In the genomic region with DNA sequence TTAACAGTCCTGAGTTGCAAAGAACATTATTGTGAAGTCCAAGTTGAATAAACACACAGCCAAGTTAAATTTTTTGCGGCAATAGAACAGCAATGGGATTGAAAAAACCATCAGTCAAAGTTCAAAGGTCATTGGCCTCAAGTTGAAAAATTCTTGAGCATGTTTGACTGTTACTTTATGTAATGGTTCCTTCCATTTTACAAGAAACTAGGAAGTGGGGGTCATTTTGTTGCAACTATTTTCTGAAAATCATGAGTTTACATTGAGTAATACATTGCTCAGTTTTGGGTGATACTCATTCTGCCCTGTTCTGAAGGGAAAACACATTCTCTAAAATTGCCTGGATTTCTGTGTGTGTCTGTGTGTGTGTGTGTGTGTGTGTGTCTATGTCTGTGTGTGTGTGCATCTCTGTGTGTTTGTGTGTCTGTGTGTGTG, we compare ENCODE assay signal across 23 cellular contexts. TPM values are rescaled to one million over a fixed set of nuclear protein-coding genes. Genes with fewer than 3 reads are reported as not detected.
DNase-seq lines count a peak whose midpoint lies in the region; ATAC-seq, FAIRE-seq and TF ChIP-seq lines count a peak whose summit lies in the region.
"Had no signal": no experiment of that assay in that cellular context is flagged by ENCODE, and none has a peak within 500 bp of the region (broad histone marks: within the 10 kb centered on the region; RNA-seq: fewer than 3 reads in every experiment).

No MANE protein-coding gene starts in this region.

- no peak overlapping the region for H3K4me2 ChIP-seq in HepG2 (ENCODE audit: low read depth, low read length)
- H3K4me2 ChIP-seq: neural progenitor cell had no signal

- H3K4me3 ChIP-seq in HL-60 (replicated peaks; ENCODE audit: insufficient read depth, low read length), result no peak overlapping the region
- no peak overlapping the region for H3K4me3 ChIP-seq in adipocyte (ENCODE audit: low read length)
- no peak overlapping the region for H3K4me3 ChIP-seq in HepG2 (replicated peaks in 1 of 3; ENCODE audit: insufficient read depth in 1 of 3, low read depth in 2 of 3, low read length in 3 of 3)
- H3K4me3 ChIP-seq: esophagus muscularis mucosa, heart left ventricle, MG63, neural progenitor cell, suprapubic skin had no signal

- DNase-seq in CD1c-positive myeloid dendritic cell (ENCODE audit: extremely low spot score) (peak; percentile 80), HL-60 (ENCODE audit: low read depth in 1 of 2, low spot score in 1 of 2) (peak; percentile 40 to 58), adipocyte (ENCODE audit: low read depth) (peak; percentile 9), HepG2 (ENCODE audit: low spot score) (no peak), NCI-H1417 (lab: John Stamatoyannopoulos, UW) (no peak), putamen (ENCODE audit: low spot score) (no peak), HK-2 (ENCODE audit: unreplicated experiment) (no peak), activated gamma-delta T cell (lab: John Stamatoyannopoulos, UW) (no peak)
- DNase-seq: activated CD8-positive, alpha-beta memory T cell treated with anti-CD3 and anti-CD28 coated beads, Interleukin-2, amount 50 U/mL, for 4 hours; activated naive CD4-positive, alpha-beta T cell treated with anti-CD3 and anti-CD28 coated beads, Interleukin-2, amount 10 ng/mL, durations not matched to agents 7 days and 5 days; DMS 273 treated with DMSO at 0.1 percent for 48 hours; heart left ventricle; HFFc6; mesendoderm; MG63; NCI-H526 treated with DMSO at 0.1 percent for 48 hours; retina; T-helper 17 cell had no signal

- H3K36me3 ChIP-seq in adipocyte (ENCODE audit: control insufficient read depth, insufficient read depth, low read length, severe bottlenecking) (no peaks in the 10 kb centered on the region), HepG2 (replicated peaks in 1 of 2; ENCODE audit: control insufficient read depth in 1 of 2, insufficient read depth in 2 of 2, low read length in 2 of 2) (no peaks in the 10 kb centered on the region)
- H3K36me3 ChIP-seq: esophagus muscularis mucosa, heart left ventricle, MG63, neural progenitor cell, suprapubic skin had no signal

- H4K20me1 ChIP-seq in HepG2 (ENCODE audit: insufficient read depth, low read length), result no peaks in the 10 kb centered on the region

- WGBS in HepG2 (ENCODE audit: low lambda C conversion rate), result 22% methylated on average over 1 of the region's 1 CpG

- no peak for ATAC-seq in HepG2
- ATAC-seq: heart left ventricle, T-helper 17 cell had no signal

- H3K9me3 ChIP-seq in adipocyte (ENCODE audit: control insufficient read depth, low read length), result no peaks in the 10 kb centered on the region
- peaks cover 5% of the 10 kb centered on the region; the same call in 1 of the 2 replicates for H3K9me3 ChIP-seq in HepG2 (ENCODE audit: low read length)
- H3K9me3 ChIP-seq: esophagus muscularis mucosa, heart left ventricle, MG63, suprapubic skin had no signal

- peaks cover 43% of the 10 kb centered on the region for H3K4me1 ChIP-seq in adipocyte (ENCODE audit: control insufficient read depth, insufficient read depth, low read length)
- H3K4me1 ChIP-seq in HepG2 (ENCODE audit: insufficient read depth, low read length), result peaks cover 41% of the 10 kb centered on the region
- H3K4me1 ChIP-seq: neural progenitor cell had no signal

- POLR2A ChIA-PET in HepG2 (lab: Yijun Ruan, JAX), result interaction anchor here (0.7 kb wide), 1 partner anchor 39 kb away, joined by 3 read pairs; no protein-coding TSS in a partner anchor

- BruUV-seq in HepG2 (replicated peaks; lab: Mats Ljungman, UMichigan), result no TSS peak

- CTCF ChIA-PET in HepG2 (lab: Yijun Ruan, JAX; ENCODE audit: low intra/inter-chr PET ratio, low total read pairs), result no interaction called here

- peaks cover 10% of the 10 kb centered on the region for H3K79me2 ChIP-seq in HepG2 (ENCODE audit: insufficient read depth, low read length)

- in situ Hi-C loops in HepG2 (cut with HindIII; ENCODE audit: extremely low pct_ligation_motif_present, low pct_unique_long_range_greater_than_20kb), result no loop called here

- peak; percentile 58 for FAIRE-seq in HepG2 (lab: Jason Lieb, UNC)
- FAIRE-seq: islet of Langerhans had no signal

- intact Hi-C loops in HepG2 (cut with micrococcal nuclease; ENCODE audit: unreplicated experiment), result loop anchor here (10.0 kb wide), 1 partner anchor 165 kb away; a partner anchor contains a TSS

- no peak for TF ChIP-seq RAD21 in HepG2 (CRISPR knock-in tag; IDR thresholded peaks at IDR 0.05)

- TF ChIP-seq CTCF in HL-60 (IDR thresholded peaks at IDR 0.05; ENCODE audit: insufficient read depth, low read length) (no peak), HepG2 (CRISPR knock-in tag; IDR thresholded peaks at IDR 0.05) (no peak)

- H3K9ac ChIP-seq in adipocyte (ENCODE audit: low read length) (peak overlapping the region; percentile 10), HepG2 (ENCODE audit: insufficient read depth, low read depth, low read length) (no peak overlapping the region)
- H3K9ac ChIP-seq: neural progenitor cell had no signal

- no peak overlapping the region for H2AFZ ChIP-seq in HepG2 (ENCODE audit: low read length)
- H2AFZ ChIP-seq: neural progenitor cell had no signal

- no peaks in the 10 kb centered on the region for H3K27me3 ChIP-seq in HL-60 (ENCODE audit: insufficient read depth, poor library complexity, severe bottlenecking)
- no peaks in the 10 kb centered on the region for H3K27me3 ChIP-seq in adipocyte (replicated peaks; ENCODE audit: control insufficient read depth, insufficient read depth, low read length)
- H3K27me3 ChIP-seq in HepG2 (ENCODE audit: control insufficient read depth in 1 of 2, insufficient read depth in 2 of 2, low read length in 2 of 2), result no peaks in the 10 kb centered on the region; a peak in 1 of 5 replicates
- H3K27me3 ChIP-seq: esophagus muscularis mucosa, heart left ventricle, MG63, suprapubic skin had no signal

- TF ChIP-seq EP300 in HepG2 (IDR thresholded peaks at IDR 0.05; ENCODE audit: low read depth in 2 of 2, low read length in 2 of 2) (no peak), HepG2 (CRISPR knock-in tag; IDR thresholded peaks at IDR 0.05; ENCODE audit: borderline replicate concordance) (no peak)

- no peak for TF ChIP-seq POLR2A in HepG2 (IDR thresholded peaks at IDR 0.05; ENCODE audit: insufficient read depth in 1 of 2, low read depth in 2 of 2, low read length in 2 of 2)

- peak overlapping the region; percentile 54 for H3K27ac ChIP-seq in HL-60 (replicated peaks)
- H3K27ac ChIP-seq in HepG2 (ENCODE audit: extremely low read length, insufficient read depth, low read length), result no peak overlapping the region
- H3K27ac ChIP-seq: esophagus muscularis mucosa, neural progenitor cell, RWPE1, suprapubic skin had no signal

TF ChIP-seq in HepG2, 621 proteins besides CTCF, POLR2A, EP300 and RAD21:
- TF ChIP-seq SPEN (CRISPR knock-in tag; IDR thresholded peaks at IDR 0.05; ENCODE audit: low read depth) (no peak), HNF4G (IDR thresholded peaks at IDR 0.05; ENCODE audit: borderline replicate concordance, low read depth, low read length) (peak; percentile 24; the same call in 1 of the 2 replicates), HNF4G (CRISPR knock-in tag; IDR thresholded peaks at IDR 0.05; ENCODE audit: borderline replicate concordance, low read depth) (no peak), HIVEP1 (CRISPR knock-in tag; IDR thresholded peaks at IDR 0.05) (no peak), RARA (CRISPR knock-in tag; IDR thresholded peaks at IDR 0.05) (0 out of 2 replicates have a peak, but pooled peaks have one; percentile 8), HNF4A (CRISPR knock-in tag; IDR thresholded peaks at IDR 0.05) (peak; percentile 45), NR2C2 (CRISPR knock-in tag; IDR thresholded peaks at IDR 0.05; ENCODE audit: borderline replicate concordance) (peak; percentile 65; the same call in 1 of the 2 replicates), NR2F1 (CRISPR knock-in tag; IDR thresholded peaks at IDR 0.05) (0 out of 4 replicates have a peak, but pooled peaks of 1 of the 2 experiments have one; percentile 23)

RNA-seq across cellular contexts. Expression of a gene that starts 5.2 kb away (rescaled TPM):
- total RNA-seq in HepG2 (2016; rRNA removed; fragmentation: Illumina TruSeq; extraction: Trizol), result 15.5 and 24.8 TPM in 2 replicates
- 5.4 TPM in 2 replicates for total RNA-seq in HepG2 (2016; cell fraction: cytosol; rRNA removed; fragmentation: Illumina TruSeq; extraction: Trizol; ENCODE audit: low read depth)
- total RNA-seq in HepG2 (2016; cell fraction: insoluble cytoplasmic fraction; rRNA removed; fragmentation: Illumina TruSeq; extraction: Trizol), result 17.9 and 20.9 TPM in 2 replicates
- total RNA-seq in HepG2 (2016; cell fraction: membrane; rRNA removed; fragmentation: Illumina TruSeq; extraction: Trizol), result 7.7 and 9.9 TPM in 2 replicates
- total RNA-seq in HepG2 (2016; cell fraction: nucleus; rRNA removed; fragmentation: Illumina TruSeq; extraction: Trizol), result 17.7 and 22.0 TPM in 2 replicates
- 26.0 and 28.8 TPM in 2 replicates for polyA plus RNA-seq in HepG2 (2011; rRNA removed)
- 21.1 and 25.7 TPM in 2 replicates for polyA plus RNA-seq in HepG2 (2011; cell fraction: cytosol; rRNA removed)
- 16.4 and 17.7 TPM in 2 replicates for polyA plus RNA-seq in HepG2 (2011; cell fraction: nucleus; rRNA removed)
- polyA plus RNA-seq in HepG2 (2012), result 21.7 and 29.0 TPM in 2 replicates
- polyA plus RNA-seq in HepG2 (2016; cell fraction: cytosol; fragmentation: Illumina TruSeq; extraction: Trizol; ENCODE audit: low read depth), result 1.6 and 1.8 TPM in 2 replicates
- 24.7 and 29.5 TPM in 2 replicates for polyA plus RNA-seq in HepG2 (2016; cell fraction: insoluble cytoplasmic fraction; fragmentation: Illumina TruSeq; extraction: Trizol; ENCODE audit: low read depth)
- polyA plus RNA-seq in HepG2 (2016; cell fraction: membrane; fragmentation: Illumina TruSeq; extraction: Trizol; ENCODE audit: low read depth), result 4.4 and 4.5 TPM in 2 replicates
- 14.4 and 16.3 TPM in 2 replicates for polyA plus RNA-seq in HepG2 (2016; cell fraction: nucleus; fragmentation: Illumina TruSeq; extraction: Trizol; ENCODE audit: insufficient read depth, low read depth)
- polyA minus RNA-seq in HepG2 (2011; rRNA and poly(A)+ RNA removed; ENCODE audit: low replicate concordance), result 18.1 and 29.1 TPM in 2 replicates
- 29.9 and 31.0 TPM in 2 replicates for polyA minus RNA-seq in HepG2 (2011; cell fraction: cytosol; rRNA and poly(A)+ RNA removed)
- polyA minus RNA-seq in HepG2 (2011; cell fraction: nucleus; rRNA and poly(A)+ RNA removed), result 43.4 and 57.2 TPM in 2 replicates

Comparison
In these comparisons a context has a peak if more than half of its experiments do, and no peak if none do; other contexts are left out.
1. DNase-seq: peak in CD1c-positive myeloid dendritic cell (single experiment), HL-60 (2 of 2) and adipocyte (single experiment); none in HepG2 (single experiment), NCI-H1417 (0 of 3), putamen (single experiment), HK-2 (single experiment) and activated gamma-delta T cell (single experiment).